8 cellular contexts compared by ENCODE assay signal in genomic region chr6:165662041-165662491, GRCh38. TPM values are rescaled to one million over a fixed set of nuclear protein-coding genes. Genes with fewer than 3 reads are reported as not detected.
DNase-seq lines count a peak whose midpoint lies in the region; ATAC-seq and TF ChIP-seq lines count a peak whose summit lies in the region.

No MANE protein-coding gene starts in this region.

- H4K20me1 ChIP-seq in OCI-LY7 (ENCODE audit: insufficient read depth, low read length), result no peaks in the 10 kb centered on the region

- H3K27me3 ChIP-seq in ectodermal cell (ENCODE audit: control insufficient read depth, insufficient read depth, low read length, poor library complexity, severe bottlenecking) (peaks cover 80% of the 10 kb centered on the region), muscle layer of duodenum (ENCODE audit: low read depth, low read length) (peaks cover 25% of the 10 kb centered on the region)

- ATAC-seq in HG03469 (IDR thresholded peaks at IDR 0.05; ENCODE audit: unreplicated experiment), result no peak

- CTCF ChIA-PET in OCI-LY7 (lab: Charles Lee; ENCODE audit: unreplicated experiment), result no interaction called here

- H3K4me1 ChIP-seq in ectodermal cell (ENCODE audit: control insufficient read depth, insufficient read depth, low read length) (peaks cover 13% of the 10 kb centered on the region), muscle layer of duodenum (ENCODE audit: control insufficient read depth in 1 of 2, insufficient read depth in 2 of 2, low read length in 2 of 2) (peaks cover 4 to 30% of the 10 kb centered on the region in 2 donors), OCI-LY7 (ENCODE audit: insufficient read depth, low read length, poor library complexity, severe bottlenecking) (no peaks in the 10 kb centered on the region)

- POLR2A ChIA-PET in OCI-LY7 (lab: Charles Lee), result interaction anchor here (0.7 kb wide), 1 partner anchor 587 kb away, joined by 3 read pairs; no protein-coding TSS in a partner anchor

- H3K36me3 ChIP-seq in ectodermal cell (ENCODE audit: control insufficient read depth, insufficient read depth, low read length) (no peaks in the 10 kb centered on the region), muscle layer of duodenum (ENCODE audit: control insufficient read depth in 1 of 2, insufficient read depth in 2 of 2, low read length in 2 of 2) (no peaks in the 10 kb centered on the region), OCI-LY7 (ENCODE audit: insufficient read depth, low read length) (no peaks in the 10 kb centered on the region)

- H3K4me3 ChIP-seq in ectodermal cell (ENCODE audit: insufficient read depth, low read depth, low read length) (peak overlapping the region; percentile 59), muscle layer of duodenum (ENCODE audit: low read depth in 1 of 2, low read length in 2 of 2) (peak overlapping the region; percentile 46 to 76), OCI-LY7 (ENCODE audit: low read depth, low read length, poor library complexity, severe bottlenecking) (no peak overlapping the region)

- H3K9me3 ChIP-seq in ectodermal cell (ENCODE audit: control insufficient read depth, low read length), result no peaks in the 10 kb centered on the region
- no peaks in the 10 kb centered on the region for H3K9me3 ChIP-seq in muscle layer of duodenum (ENCODE audit: control insufficient read depth in 1 of 2, low read length in 2 of 2)
- no peaks in the 10 kb centered on the region for H3K9me3 ChIP-seq in OCI-LY7 (ENCODE audit: low read length)

- no peaks in the 10 kb centered on the region for H3K9me2 ChIP-seq in OCI-LY7 (ENCODE audit: insufficient read depth, low read length)

- 0% methylated on average over 44 to 45 of the region's 55 CpGs for WGBS in ectodermal cell, 2 experiments

- intact Hi-C loops in OCI-LY7 (cut with micrococcal nuclease; ENCODE audit: unreplicated experiment) (no loop called here), posterior vena cava (cut with DNase I) (no loop called here)

- TF ChIP-seq CTCF in OCI-LY7 (conservative IDR thresholded peaks at IDR 0.05; ENCODE audit: low read length), result no peak

- no peak overlapping the region for H3K4me2 ChIP-seq in OCI-LY7 (ENCODE audit: low read length)

- BruUV-seq in OCI-LY7 (replicated peaks; lab: Mats Ljungman, UMichigan), result no TSS peak

- H3K79me2 ChIP-seq in OCI-LY7 (ENCODE audit: insufficient read depth, low read depth, low read length), result no peaks in the 10 kb centered on the region

- H2AFZ ChIP-seq in OCI-LY7 (ENCODE audit: low read length), result no peak overlapping the region

- H3K27ac ChIP-seq in ectodermal cell (ENCODE audit: insufficient read depth, low read depth, low read length, poor library complexity, severe bottlenecking) (no peak overlapping the region), muscle layer of duodenum (ENCODE audit: low read length) (no peak overlapping the region), OCI-LY7 (ENCODE audit: low read depth, low read length, poor library complexity, severe bottlenecking) (no peak overlapping the region)

- peak; percentile 15 for DNase-seq in stimulated activated CD4-positive, alpha-beta T cell treated with anti-CD3 and anti-CD28 coated beads, Interleukin-15, amount 100 ng/mL, for 24 hours
- DNase-seq in stimulated activated CD4-positive, alpha-beta T cell treated with anti-CD3 and anti-CD28 coated beads, Interleukin-2, amount 100 ng/mL, for 48 hours, result no peak
- DNase-seq in NCI-H1694 treated with DMSO at 0.1 percent for 48 hours (lab: John Stamatoyannopoulos, UW) (no peak), OCI-LY7 (ENCODE audit: low spot score) (no peak), posterior vena cava (ENCODE audit: low spot score) (no peak)

RNA-seq across cellular contexts. Expression of gene PDE10A, which starts 1.0 kb away (rescaled TPM):
- polyA plus RNA-seq in ectodermal cell (2013, experiment 1 of 4), result 4.8 TPM
- 6.1 TPM for polyA plus RNA-seq in ectodermal cell (2013, experiment 2 of 4)
- polyA plus RNA-seq in ectodermal cell (2013, experiment 3 of 4), result 6.2 TPM
- polyA plus RNA-seq in ectodermal cell (2013, experiment 4 of 4), result 7.9 TPM
- not detected in 2 replicates for total RNA-seq in OCI-LY7 (2014; rRNA removed; shearing (Covaris generic))
- not detected in 2 replicates for total RNA-seq in OCI-LY7 (2022)
- total RNA-seq in posterior vena cava, result 10 to 100 TPM; 10.7 to 13.0 TPM

Comparison
In these comparisons a context has a peak if more than half of its experiments do, and no peak if none do; other contexts are left out.
1. RNA of gene PDE10A, which starts 1.0 kb away (total RNA-seq): 10.7 to 13.0 TPM in posterior vena cava; not detected in OCI-LY7; every median in the first group is over 10 times any median in the second.